Comparison of ENCODE assay signal across 16 cellular contexts in genomic region chr10:86211691-86212390, GRCh38.
A peak's percentile ranks its signal among the peaks of the same experiment; 100 is the strongest.
DNase-seq lines count a peak whose midpoint lies in the region; ATAC-seq, FAIRE-seq and TF ChIP-seq lines count a peak whose summit lies in the region.
"Had no signal": no experiment of that assay in that cellular context is flagged by ENCODE, and none has a peak within 500 bp of the region (broad histone marks: within the 10 kb centered on the region; RNA-seq: fewer than 3 reads in every experiment).

No MANE protein-coding gene starts in this region.

- H3K79me2 ChIP-seq in HepG2 (ENCODE audit: insufficient read depth, low read length) = no peaks in the 10 kb centered on the region

- H3K4me1 ChIP-seq in HepG2 (ENCODE audit: insufficient read depth, low read length) = peaks cover 14% of the 10 kb centered on the region

- no peaks in the 10 kb centered on the region for H3K4me1 Mint-ChIP-seq in chondrocyte (ENCODE audit: low read depth)
- no peaks in the 10 kb centered on the region for H3K4me1 Mint-ChIP-seq in activated CD4-positive, alpha-beta memory T cell treated with anti-CD3 and anti-CD28 coated beads, Interleukin-2, amount 10 ng/mL, durations not matched to agents 7 days and 5 days

- H3K9me3 ChIP-seq in HepG2 (ENCODE audit: low read length) = no peaks in the 10 kb centered on the region

- TF ChIP-seq CTCF in chondrocyte (IDR thresholded peaks at IDR 0.05) (no peak), HepG2 (CRISPR knock-in tag; IDR thresholded peaks at IDR 0.05) (no peak), GM13977 (IDR thresholded peaks at IDR 0.05; ENCODE audit: extremely low read depth, insufficient read depth, missing control alignments) (no peak)

- peaks cover 7% of the 10 kb centered on the region for H3K9me3 Mint-ChIP-seq in chondrocyte (ENCODE audit: low read depth)
- no peaks in the 10 kb centered on the region for H3K9me3 Mint-ChIP-seq in activated CD4-positive, alpha-beta memory T cell treated with anti-CD3 and anti-CD28 coated beads, Interleukin-2, amount 10 ng/mL, durations not matched to agents 7 days and 5 days
- H3K9me3 Mint-ChIP-seq: CD4-positive, alpha-beta T cell; IgD-negative memory B cell had no signal

- no peak overlapping the region for H3K9ac ChIP-seq in HepG2 (ENCODE audit: insufficient read depth, low read depth, low read length)

- ATAC-seq in HepG2 = no peak
- ATAC-seq: HCT116 had no signal

- WGBS in HepG2 (ENCODE audit: low lambda C conversion rate) = 0% methylated on average over 1 of the region's 8 CpGs

- H3K27me3 ChIP-seq in H7 (ENCODE audit: control insufficient read depth, insufficient read depth, low read length) (no peaks in the 10 kb centered on the region), HepG2 (ENCODE audit: control insufficient read depth in 1 of 2, insufficient read depth in 2 of 2, low read length in 2 of 2) (peaks cover 4% of the 10 kb centered on the region in 2 experiments; a peak in 2 of 5 replicates)

- no peak for TF ChIP-seq POLR2A in HepG2 (IDR thresholded peaks at IDR 0.05; ENCODE audit: insufficient read depth in 1 of 2, low read depth in 2 of 2, low read length in 2 of 2)

- H3K27ac Mint-ChIP-seq in chondrocyte (ENCODE audit: unreplicated experiment) = no peak overlapping the region
- no peak overlapping the region for H3K27ac Mint-ChIP-seq in activated CD4-positive, alpha-beta memory T cell treated with anti-CD3 and anti-CD28 coated beads, Interleukin-2, amount 10 ng/mL, durations not matched to agents 7 days and 5 days
- H3K27ac Mint-ChIP-seq: CD4-positive, alpha-beta T cell; IgD-negative memory B cell had no signal

- H3K4me3 ChIP-seq in H7 (ENCODE audit: insufficient read depth, low read depth, low read length) = no peak overlapping the region
- H3K4me3 ChIP-seq in HepG2 (replicated peaks in 1 of 3; ENCODE audit: insufficient read depth in 1 of 3, low read depth in 2 of 3, low read length in 3 of 3) = no peak overlapping the region

- no peak overlapping the region for H3K4me2 ChIP-seq in HepG2 (ENCODE audit: low read depth, low read length)

- BruUV-seq in HepG2 (replicated peaks; lab: Mats Ljungman, UMichigan) = no TSS peak

- no peak overlapping the region for H2AFZ ChIP-seq in HepG2 (ENCODE audit: low read length)

- H3K36me3 Mint-ChIP-seq in chondrocyte (ENCODE audit: low read depth) = no peaks in the 10 kb centered on the region
- no peaks in the 10 kb centered on the region for H3K36me3 Mint-ChIP-seq in activated CD4-positive, alpha-beta memory T cell treated with anti-CD3 and anti-CD28 coated beads, Interleukin-2, amount 10 ng/mL, durations not matched to agents 7 days and 5 days (ENCODE audit: low read depth)

- POLR2A ChIA-PET in HepG2 (lab: Yijun Ruan, JAX) = no interaction called here
- POLR2A ChIA-PET in activated CD4-positive, alpha-beta memory T cell treated with anti-CD3 and anti-CD28 coated beads, Interleukin-2, amount 10 ng/mL, durations not matched to agents 7 days and 5 days (lab: Charles Lee) = no interaction called here

- peaks cover 24% of the 10 kb centered on the region for H3K27me3 Mint-ChIP-seq in chondrocyte (ENCODE audit: low read depth)
- peaks cover 2% of the 10 kb centered on the region for H3K27me3 Mint-ChIP-seq in activated CD4-positive, alpha-beta memory T cell treated with anti-CD3 and anti-CD28 coated beads, Interleukin-2, amount 10 ng/mL, durations not matched to agents 7 days and 5 days

- FAIRE-seq in HepG2 (lab: Jason Lieb, UNC) = no peak

- H3K36me3 ChIP-seq in H7 (replicated peaks; ENCODE audit: control insufficient read depth, insufficient read depth, low read length) (no peaks in the 10 kb centered on the region), HepG2 (replicated peaks in 1 of 2; ENCODE audit: control insufficient read depth in 1 of 2, insufficient read depth in 2 of 2, low read length in 2 of 2) (no peaks in the 10 kb centered on the region)

- TF ChIP-seq EP300 in HepG2 (IDR thresholded peaks at IDR 0.05; ENCODE audit: low read depth in 2 of 2, low read length in 2 of 2) (no peak), HepG2 (CRISPR knock-in tag; IDR thresholded peaks at IDR 0.05; ENCODE audit: borderline replicate concordance) (no peak)

- in situ Hi-C loops in HepG2 (cut with HindIII; ENCODE audit: extremely low pct_ligation_motif_present, low pct_unique_long_range_greater_than_20kb) (no loop called here), GM13977 (cut with MboI; ENCODE audit: low pct_unique_long_range_greater_than_20kb, low sequenced_read_pairs, unreplicated experiment) (no loop called here)

- H4K20me1 ChIP-seq in HepG2 (ENCODE audit: insufficient read depth, low read length) = no peaks in the 10 kb centered on the region

- DNase-seq in H7 = peak; percentile 69
- peak; percentile 64 for DNase-seq in chondrocyte (ENCODE audit: low spot score)
- DNase-seq in HepG2 (ENCODE audit: low spot score) = no peak
- no peak for DNase-seq in GM13977 (ENCODE audit: low spot score)
- no peak for DNase-seq in UCSD-AML1 (lab: John Stamatoyannopoulos, UW; ENCODE audit: unreplicated experiment)
- DNase-seq in activated CD4-positive, alpha-beta memory T cell treated with anti-CD3 and anti-CD28 coated beads, Interleukin-2, amount 10 ng/mL, durations not matched to agents 7 days and 5 days = no peak
- DNase-seq in mucosa of gallbladder (ENCODE audit: low spot score) = no peak
- DNase-seq: ACHN; C1 segment of cervical spinal cord; Calu3; CD4-positive, alpha-beta T cell; DMS 273 treated with DMSO at 0.1 percent for 48 hours; GOT3; KG1 had no signal

- intact Hi-C loops in HepG2 (cut with micrococcal nuclease; ENCODE audit: unreplicated experiment) = no loop called here

- CTCF ChIA-PET in HepG2 (lab: Yijun Ruan, JAX; ENCODE audit: low intra/inter-chr PET ratio, low total read pairs) = no interaction called here
- CTCF ChIA-PET in activated CD4-positive, alpha-beta memory T cell treated with anti-CD3 and anti-CD28 coated beads, Interleukin-2, amount 10 ng/mL, durations not matched to agents 7 days and 5 days (lab: Charles Lee) = no interaction called here

- no peak for TF ChIP-seq RAD21 in HepG2 (CRISPR knock-in tag; IDR thresholded peaks at IDR 0.05)

- no peak overlapping the region for H3K4me3 Mint-ChIP-seq in chondrocyte (ENCODE audit: unreplicated experiment)
- H3K4me3 Mint-ChIP-seq in activated CD4-positive, alpha-beta memory T cell treated with anti-CD3 and anti-CD28 coated beads, Interleukin-2, amount 10 ng/mL, durations not matched to agents 7 days and 5 days = no peak overlapping the region
- H3K4me3 Mint-ChIP-seq: CD4-positive, alpha-beta T cell; IgD-negative memory B cell had no signal

- no peak overlapping the region for H3K27ac ChIP-seq in HepG2 (ENCODE audit: extremely low read length, insufficient read depth, low read length)

TF ChIP-seq in HepG2, 621 proteins besides CTCF, POLR2A, EP300 and RAD21:
- peak; percentile 19; the same call in 1 of the 2 replicates for TF ChIP-seq ZNF768 (CRISPR knock-in tag; IDR thresholded peaks at IDR 0.05)
- TF ChIP-seq BRF2 (CRISPR knock-in tag; IDR thresholded peaks at IDR 0.05) = no peak

Comparison
In these comparisons a context has a peak if more than half of its experiments do, and no peak if none do; other contexts are left out.
1. DNase-seq: peak in H7 (single experiment) and chondrocyte (single experiment); none in HepG2 (single experiment), GM13977 (single experiment), UCSD-AML1 (single experiment), activated CD4-positive, alpha-beta memory T cell treated with anti-CD3 and anti-CD28 coated beads, Interleukin-2, amount 10 ng/mL, durations not matched to agents 7 days and 5 days (single experiment) and mucosa of gallbladder (single experiment).